Comparison of ENCODE assay signal across 17 cellular contexts in the genomic region with DNA sequence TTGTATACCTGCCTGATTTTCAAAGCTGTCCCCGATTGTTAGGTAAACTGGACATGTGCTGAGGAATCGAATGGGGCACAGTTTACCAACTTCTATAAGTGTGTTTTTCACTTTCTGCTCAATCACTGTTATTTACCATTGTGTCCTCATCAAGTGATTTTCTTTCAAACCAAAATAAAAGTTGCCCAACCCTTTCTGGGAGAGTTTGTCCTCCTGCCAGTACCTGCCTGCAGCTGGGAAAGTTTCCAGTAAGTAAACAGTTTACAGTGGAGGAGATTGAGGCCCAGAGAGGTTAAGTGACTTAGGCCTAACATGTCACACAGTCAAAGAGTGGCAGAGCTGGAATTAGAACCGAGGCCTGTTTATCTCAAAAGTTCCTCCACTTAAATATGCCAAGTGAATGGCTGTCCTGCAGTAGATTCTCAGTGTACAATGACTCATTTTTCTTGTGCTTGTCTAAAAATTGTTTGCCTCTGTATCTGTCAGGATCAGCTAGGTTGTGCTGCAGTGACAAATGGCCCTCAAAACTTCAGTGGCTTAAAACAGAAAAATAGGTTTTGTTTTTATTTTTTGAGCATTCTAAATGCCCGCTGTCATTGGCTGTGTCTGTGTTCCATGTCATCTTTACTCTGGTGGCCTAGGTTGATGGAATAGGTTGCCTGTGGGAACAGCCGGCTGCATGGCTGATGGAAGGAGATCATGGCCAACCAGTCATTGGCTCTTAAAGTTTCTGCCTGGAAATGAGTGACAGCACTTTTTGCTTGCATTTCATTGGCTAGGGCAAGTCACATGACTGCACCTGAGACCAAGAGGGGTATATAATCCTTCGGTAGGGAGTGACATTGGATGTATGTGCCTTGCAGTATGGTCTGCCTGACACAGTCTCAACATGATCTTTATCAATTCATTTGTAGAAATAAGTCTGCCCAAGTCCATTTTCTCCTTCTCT.
DNase-seq lines count a peak whose midpoint lies in the region; ATAC-seq and TF ChIP-seq lines count a peak whose summit lies in the region.
"Had no signal": no experiment of that assay in that cellular context is flagged by ENCODE, and none has a peak within 500 bp of the region (broad histone marks: within the 10 kb centered on the region; RNA-seq: fewer than 3 reads in every experiment).

No MANE protein-coding gene starts in this region.

- TF ChIP-seq POLR2A in lower leg skin (IDR thresholded peaks at IDR 0.05), result no peak

- WGBS in liver, result 61% methylated on average over 6 of the region's 6 CpGs
- WGBS in lower leg skin, 2 donors, result 71 to 79% methylated on average over 6 of the region's 6 CpGs

- no peak for ATAC-seq in activated CD8-positive, alpha-beta T cell treated with anti-CD3 and anti-CD28 coated beads for 36 hours
- ATAC-seq in activated CD8-positive, alpha-beta T cell treated with anti-CD3 and anti-CD28 coated beads, Interleukin-2, amount 10 ng/mL, durations not matched to agents 7 days and 5 days, result no peak
- ATAC-seq in naive thymus-derived CD4-positive, alpha-beta T cell, result no peak
- no peak for ATAC-seq in HG03045 (IDR thresholded peaks at IDR 0.05; ENCODE audit: unreplicated experiment)
- ATAC-seq: activated T-helper 17 cell treated with anti-CD3 and anti-CD28 coated beads, Interleukin-2, amount 50 U/mL, for 72 hours; Panc1; T-helper 17 cell had no signal

- H3K27me3 Mint-ChIP-seq in activated CD8-positive, alpha-beta T cell treated with anti-CD3 and anti-CD28 coated beads for 36 hours, result no peaks in the 10 kb centered on the region
- no peaks in the 10 kb centered on the region for H3K27me3 Mint-ChIP-seq in activated CD8-positive, alpha-beta T cell treated with anti-CD3 and anti-CD28 coated beads, Interleukin-2, amount 10 ng/mL, durations not matched to agents 7 days and 5 days (ENCODE audit: low read depth)
- no peaks in the 10 kb centered on the region for H3K27me3 Mint-ChIP-seq in naive thymus-derived CD4-positive, alpha-beta T cell
- H3K27me3 Mint-ChIP-seq: activated CD4-positive, alpha-beta T cell treated with anti-CD3 and anti-CD28 coated beads, Interleukin-2, amount 10 ng/mL, durations not matched to agents 7 days and 5 days; activated T-helper 17 cell treated with anti-CD3 and anti-CD28 coated beads, Interleukin-2, amount 50 U/mL, for 72 hours; T-helper 17 cell had no signal

- H3K27me3 ChIP-seq in liver (ENCODE audit: control insufficient read depth in 4 of 4, insufficient read depth in 4 of 4, low read length in 3 of 4), result no peaks in the 10 kb centered on the region
- H3K27me3 ChIP-seq in naive thymus-derived CD4-positive, alpha-beta T cell (ENCODE audit: control insufficient read depth in 2 of 2, insufficient read depth in 2 of 2, low read length in 2 of 2), result no peaks in the 10 kb centered on the region
- H3K27me3 ChIP-seq: tibial nerve had no signal

- TF ChIP-seq RAD21 in liver (IDR thresholded peaks at IDR 0.05), result peak; percentile 46 to 62

- peaks cover 4% of the 10 kb centered on the region for H3K4me1 Mint-ChIP-seq in activated CD8-positive, alpha-beta T cell treated with anti-CD3 and anti-CD28 coated beads for 36 hours (ENCODE audit: low read depth)
- no peaks in the 10 kb centered on the region for H3K4me1 Mint-ChIP-seq in activated CD8-positive, alpha-beta T cell treated with anti-CD3 and anti-CD28 coated beads, Interleukin-2, amount 10 ng/mL, durations not matched to agents 7 days and 5 days (ENCODE audit: low read depth)
- peaks cover 0 to 2% (median 0%) of the 10 kb centered on the region in 7 donors for H3K4me1 Mint-ChIP-seq in naive thymus-derived CD4-positive, alpha-beta T cell
- H3K4me1 Mint-ChIP-seq: activated T-helper 17 cell treated with anti-CD3 and anti-CD28 coated beads, Interleukin-2, amount 50 U/mL, for 72 hours; T-helper 17 cell had no signal

- CTCF ChIA-PET in activated CD8-positive, alpha-beta T cell treated with anti-CD3 and anti-CD28 coated beads for 36 hours (lab: Charles Lee), result no interaction called here
- CTCF ChIA-PET in activated CD8-positive, alpha-beta T cell treated with anti-CD3 and anti-CD28 coated beads, Interleukin-2, amount 10 ng/mL, durations not matched to agents 7 days and 5 days (lab: Charles Lee), result interaction anchor here (1.3 kb wide), 1 partner anchor 51 kb away, joined by 3 read pairs; no protein-coding TSS in a partner anchor
- CTCF ChIA-PET in naive thymus-derived CD4-positive, alpha-beta T cell (lab: Charles Lee), result no interaction called here

- H3K4me1 ChIP-seq in liver (ENCODE audit: control insufficient read depth in 4 of 4, insufficient read depth in 4 of 4, low read length in 3 of 4), result peaks cover 8 to 53% (median 40%) of the 10 kb centered on the region in 4 donors
- H3K4me1 ChIP-seq in naive thymus-derived CD4-positive, alpha-beta T cell (ENCODE audit: control insufficient read depth in 2 of 2, insufficient read depth in 2 of 2, low read length in 2 of 2), result no peaks in the 10 kb centered on the region

- no peak for TF ChIP-seq CTCF in activated CD8-positive, alpha-beta T cell treated with anti-CD3 and anti-CD28 coated beads for 36 hours (IDR thresholded peaks at IDR 0.05)
- no peak for TF ChIP-seq CTCF in choroid plexus epithelial cell (conservative IDR thresholded peaks at IDR 0.05; ENCODE audit: low read depth, low read length)
- TF ChIP-seq CTCF in liver (IDR thresholded peaks at IDR 0.05; ENCODE audit: low read depth, low read length, missing input control), result no peak
- TF ChIP-seq CTCF in lower leg skin (IDR thresholded peaks at IDR 0.05), result no peak

- no peaks in the 10 kb centered on the region for H3K9me3 ChIP-seq in liver (ENCODE audit: control insufficient read depth in 4 of 4, low read length in 3 of 4)
- no peaks in the 10 kb centered on the region for H3K9me3 ChIP-seq in naive thymus-derived CD4-positive, alpha-beta T cell (ENCODE audit: control insufficient read depth in 2 of 3, low read length in 3 of 3)
- H3K9me3 ChIP-seq: tibial nerve had no signal

- POLR2A ChIA-PET in activated CD8-positive, alpha-beta T cell treated with anti-CD3 and anti-CD28 coated beads for 36 hours (lab: Charles Lee), result interaction anchor here (0.8 kb wide), 1 partner anchor 47 kb away, joined by 4 read pairs; no protein-coding TSS in a partner anchor
- POLR2A ChIA-PET in activated CD8-positive, alpha-beta T cell treated with anti-CD3 and anti-CD28 coated beads, Interleukin-2, amount 10 ng/mL, durations not matched to agents 7 days and 5 days (lab: Charles Lee), result no interaction called here
- POLR2A ChIA-PET in naive thymus-derived CD4-positive, alpha-beta T cell (lab: Charles Lee), result no interaction called here

- no peak overlapping the region for H3K4me3 ChIP-seq in choroid plexus epithelial cell (ENCODE audit: low read depth, low read length)
- H3K4me3 ChIP-seq in liver (ENCODE audit: low read depth in 1 of 3, low read length in 3 of 3), result no peak overlapping the region
- H3K4me3 ChIP-seq in naive thymus-derived CD4-positive, alpha-beta T cell (ENCODE audit: low read length), result no peak overlapping the region
- no peak overlapping the region for H3K4me3 ChIP-seq in lower leg skin (ENCODE audit: low read depth, poor library complexity, severe bottlenecking)
- H3K4me3 ChIP-seq: tibial nerve had no signal

- intact Hi-C loops in activated CD8-positive, alpha-beta T cell treated with anti-CD3 and anti-CD28 coated beads for 36 hours (cut with micrococcal nuclease), result no loop called here
- intact Hi-C loops in naive thymus-derived CD4-positive, alpha-beta T cell (cut with micrococcal nuclease), result no loop called here
- intact Hi-C loops in lower leg skin (cut with DNase I; ENCODE audit: low total_unique reads), result no loop called here

- DNase-seq in activated CD8-positive, alpha-beta T cell treated with anti-CD3 and anti-CD28 coated beads for 36 hours, result peak; percentile 7
- no peak for DNase-seq in activated CD8-positive, alpha-beta T cell treated with anti-CD3 and anti-CD28 coated beads, Interleukin-2, amount 10 ng/mL, durations not matched to agents 7 days and 5 days
- DNase-seq in choroid plexus epithelial cell (ENCODE audit: low read depth) (peak; percentile 36), kidney tubule cell (ENCODE audit: low spot score) (no peak), lower leg skin (ENCODE audit: low spot score in 2 of 2) (no peak)
- no peak for DNase-seq in naive thymus-derived CD4-positive, alpha-beta T cell
- DNase-seq: activated CD4-positive, alpha-beta T cell treated with anti-CD3 and anti-CD28 coated beads, Interleukin-2, amount 10 ng/mL, durations not matched to agents 7 days and 5 days; effector CD4-positive, alpha-beta T cell; MM.1S; NCI-H2227 treated with DMSO at 0.1 percent for 48 hours; T-helper 17 cell had no signal

- peaks cover 0 to 2% (median 0%) of the 10 kb centered on the region in 4 donors for H3K36me3 ChIP-seq in liver (ENCODE audit: control insufficient read depth in 4 of 4, insufficient read depth in 3 of 4, low read depth in 1 of 4, low read length in 3 of 4)
- no peaks in the 10 kb centered on the region for H3K36me3 ChIP-seq in naive thymus-derived CD4-positive, alpha-beta T cell (ENCODE audit: control insufficient read depth in 2 of 3, insufficient read depth in 3 of 3, low read length in 3 of 3)
- H3K36me3 ChIP-seq: tibial nerve had no signal

- H3K27ac Mint-ChIP-seq in activated CD8-positive, alpha-beta T cell treated with anti-CD3 and anti-CD28 coated beads for 36 hours, result no peak overlapping the region
- no peak overlapping the region for H3K27ac Mint-ChIP-seq in activated CD8-positive, alpha-beta T cell treated with anti-CD3 and anti-CD28 coated beads, Interleukin-2, amount 10 ng/mL, durations not matched to agents 7 days and 5 days
- H3K27ac Mint-ChIP-seq in naive thymus-derived CD4-positive, alpha-beta T cell, result peak overlapping the region in 1 of 9 donors; percentile 5
- H3K27ac Mint-ChIP-seq: activated CD4-positive, alpha-beta T cell treated with anti-CD3 and anti-CD28 coated beads, Interleukin-2, amount 10 ng/mL, durations not matched to agents 7 days and 5 days; activated T-helper 17 cell treated with anti-CD3 and anti-CD28 coated beads, Interleukin-2, amount 50 U/mL, for 72 hours; T-helper 17 cell had no signal

- peaks cover 7% of the 10 kb centered on the region for H3K36me3 Mint-ChIP-seq in activated CD8-positive, alpha-beta T cell treated with anti-CD3 and anti-CD28 coated beads for 36 hours (ENCODE audit: low read depth)
- peaks cover 8% of the 10 kb centered on the region for H3K36me3 Mint-ChIP-seq in activated CD8-positive, alpha-beta T cell treated with anti-CD3 and anti-CD28 coated beads, Interleukin-2, amount 10 ng/mL, durations not matched to agents 7 days and 5 days (ENCODE audit: low read depth)
- H3K36me3 Mint-ChIP-seq in naive thymus-derived CD4-positive, alpha-beta T cell, result peaks cover 0 to 16% (median 15%) of the 10 kb centered on the region in 5 donors

- H3K9me3 Mint-ChIP-seq in activated CD8-positive, alpha-beta T cell treated with anti-CD3 and anti-CD28 coated beads for 36 hours, result peaks cover 5% of the 10 kb centered on the region
- H3K9me3 Mint-ChIP-seq in activated CD8-positive, alpha-beta T cell treated with anti-CD3 and anti-CD28 coated beads, Interleukin-2, amount 10 ng/mL, durations not matched to agents 7 days and 5 days (ENCODE audit: insufficient read depth), result no peaks in the 10 kb centered on the region
- peaks cover 0 to 5% (median 0%) of the 10 kb centered on the region in 11 donors for H3K9me3 Mint-ChIP-seq in naive thymus-derived CD4-positive, alpha-beta T cell
- H3K9me3 Mint-ChIP-seq: activated T-helper 17 cell treated with anti-CD3 and anti-CD28 coated beads, Interleukin-2, amount 50 U/mL, for 72 hours had no signal

- H3K4me3 Mint-ChIP-seq in activated CD8-positive, alpha-beta T cell treated with anti-CD3 and anti-CD28 coated beads for 36 hours, result no peak overlapping the region
- no peak overlapping the region for H3K4me3 Mint-ChIP-seq in activated CD8-positive, alpha-beta T cell treated with anti-CD3 and anti-CD28 coated beads, Interleukin-2, amount 10 ng/mL, durations not matched to agents 7 days and 5 days
- H3K4me3 Mint-ChIP-seq in naive thymus-derived CD4-positive, alpha-beta T cell, result no peak overlapping the region
- H3K4me3 Mint-ChIP-seq: activated CD4-positive, alpha-beta T cell treated with anti-CD3 and anti-CD28 coated beads, Interleukin-2, amount 10 ng/mL, durations not matched to agents 7 days and 5 days; activated T-helper 17 cell treated with anti-CD3 and anti-CD28 coated beads, Interleukin-2, amount 50 U/mL, for 72 hours; T-helper 17 cell had no signal

- peak overlapping the region in 1 of 2 donors; percentile 76 for H3K9ac ChIP-seq in liver (ENCODE audit: low read depth in 1 of 2, low read length in 2 of 2)

- peak overlapping the region; percentile 88 to 90 for H3K27ac ChIP-seq in liver (ENCODE audit: low read depth in 1 of 2, low read length in 2 of 2)
- H3K27ac ChIP-seq in naive thymus-derived CD4-positive, alpha-beta T cell (ENCODE audit: low read depth, low read length), result no peak overlapping the region
- H3K27ac ChIP-seq: HL-60 had no signal

Comparison
In these comparisons a context has a peak if more than half of its experiments do, and no peak if none do; other contexts are left out.
1. DNase-seq: peak in activated CD8-positive, alpha-beta T cell treated with anti-CD3 and anti-CD28 coated beads for 36 hours (single experiment) and choroid plexus epithelial cell (single experiment); none in activated CD8-positive, alpha-beta T cell treated with anti-CD3 and anti-CD28 coated beads, Interleukin-2, amount 10 ng/mL, durations not matched to agents 7 days and 5 days (single experiment), naive thymus-derived CD4-positive, alpha-beta T cell (0 of 9), kidney tubule cell (single experiment) and lower leg skin (0 of 2).